In genomic region chr1:77143529-77144121, GRCh38 we compare ENCODE assay signal across 10 cellular contexts.
DNase-seq lines count a peak whose midpoint lies in the region; ATAC-seq and TF ChIP-seq lines count a peak whose summit lies in the region.
"Had no signal": no experiment of that assay in that cellular context is flagged by ENCODE, and none has a peak within 500 bp of the region (broad histone marks: within the 10 kb centered on the region; RNA-seq: fewer than 3 reads in every experiment).

No MANE protein-coding gene starts in this region.

- H4K20me1 ChIP-seq in MM.1S (ENCODE audit: insufficient read depth, low read length) = no peaks in the 10 kb centered on the region

- DNase-seq in DMS53 treated with DMSO at 0.1 percent for 48 hours (lab: John Stamatoyannopoulos, UW; ENCODE audit: unreplicated experiment) (peak; percentile 42), MM.1S (no peak), astrocyte of the spinal cord (ENCODE audit: low read depth, low spot score) (peak; percentile 14), mesothelial cell of epicardium (ENCODE audit: low spot score in 2 of 2, unreplicated experiment in 2 of 2) (no peak), brain microvascular endothelial cell (no peak), suprapubic skin (ENCODE audit: low spot score in 2 of 2) (no peak)

- H3K27me3 Mint-ChIP-seq in mesothelial cell of epicardium (ENCODE audit: low read depth) = no peaks in the 10 kb centered on the region
- H3K27me3 Mint-ChIP-seq: IgD-negative memory B cell had no signal

- H3K4me2 ChIP-seq in MM.1S (ENCODE audit: low read depth, low read length) = no peak overlapping the region

- no peaks in the 10 kb centered on the region for H3K9me3 Mint-ChIP-seq in mesothelial cell of epicardium
- H3K9me3 Mint-ChIP-seq: IgD-negative memory B cell had no signal

- no peaks in the 10 kb centered on the region for H3K79me2 ChIP-seq in MM.1S (ENCODE audit: low read length)

- no peaks in the 10 kb centered on the region for H3K4me1 Mint-ChIP-seq in mesothelial cell of epicardium

- H3K27me3 ChIP-seq in MM.1S (replicated peaks; ENCODE audit: insufficient read depth, low read length) (no peaks in the 10 kb centered on the region), brain microvascular endothelial cell (replicated peaks) (no peaks in the 10 kb centered on the region), suprapubic skin (no peaks in the 10 kb centered on the region)

- H3K27ac ChIP-seq in MM.1S (ENCODE audit: low read length) = no peak overlapping the region
- no peak overlapping the region for H3K27ac ChIP-seq in brain microvascular endothelial cell
- no peak overlapping the region for H3K27ac ChIP-seq in suprapubic skin
- H3K27ac ChIP-seq: skin epidermis had no signal

- no peak overlapping the region for H3K27ac Mint-ChIP-seq in mesothelial cell of epicardium
- H3K27ac Mint-ChIP-seq: IgD-negative memory B cell had no signal

- in situ Hi-C loops in astrocyte of the spinal cord (cut with HindIII; ENCODE audit: low sequenced_read_pairs) = no loop called here
- in situ Hi-C loops in brain microvascular endothelial cell (cut with HindIII; ENCODE audit: low pct_ligation_motif_present, low sequenced_read_pairs) = no loop called here

- 61% methylated on average over 2 of the region's 2 CpGs for WGBS in suprapubic skin

- H2AFZ ChIP-seq in MM.1S (ENCODE audit: low read length) = no peak overlapping the region

- H3K4me3 ChIP-seq in MM.1S (ENCODE audit: low read length) = no peak overlapping the region
- no peak overlapping the region for H3K4me3 ChIP-seq in astrocyte of the spinal cord (ENCODE audit: low read depth, low read length)
- H3K4me3 ChIP-seq in brain microvascular endothelial cell (ENCODE audit: low read depth, low read length) = no peak overlapping the region
- H3K4me3 ChIP-seq in suprapubic skin = no peak overlapping the region
- H3K4me3 ChIP-seq: skin epidermis had no signal

- no peak for TF ChIP-seq EP300 in suprapubic skin (IDR thresholded peaks at IDR 0.05)

- H3K4me3 Mint-ChIP-seq in mesothelial cell of epicardium = no peak overlapping the region
- H3K4me3 Mint-ChIP-seq: IgD-negative memory B cell had no signal

- no peaks in the 10 kb centered on the region for H3K9me2 ChIP-seq in MM.1S (replicated peaks; ENCODE audit: insufficient read depth, low read length)

- ATAC-seq in GM21390 (IDR thresholded peaks at IDR 0.05; ENCODE audit: unreplicated experiment) (no peak), GM21825 (IDR thresholded peaks at IDR 0.05; ENCODE audit: unreplicated experiment) (no peak)

- TF ChIP-seq CTCF in MM.1S (IDR thresholded peaks at IDR 0.05; ENCODE audit: low read length) (peak; percentile 38), astrocyte of the spinal cord (IDR thresholded peaks at IDR 0.05; ENCODE audit: low read depth, low read length) (peak; percentile 23), mesothelial cell of epicardium (IDR thresholded peaks at IDR 0.05; ENCODE audit: unreplicated experiment) (peak; percentile 43), brain microvascular endothelial cell (IDR thresholded peaks at IDR 0.05; ENCODE audit: low read depth, low read length, missing control alignments) (no peak), suprapubic skin (IDR thresholded peaks at IDR 0.05) (no peak)

- no peak for TF ChIP-seq POLR2A in suprapubic skin (IDR thresholded peaks at IDR 0.05)

- no peaks in the 10 kb centered on the region for H3F3A ChIP-seq in MM.1S (ENCODE audit: insufficient read depth, low read length)

- H3K36me3 ChIP-seq in MM.1S (replicated peaks; ENCODE audit: insufficient read depth, low read length) (no peaks in the 10 kb centered on the region), brain microvascular endothelial cell (replicated peaks) (no peaks in the 10 kb centered on the region), suprapubic skin (no peaks in the 10 kb centered on the region)

- H3K9ac ChIP-seq in MM.1S (ENCODE audit: low read length) = no peak overlapping the region

- H3K4me1 ChIP-seq in MM.1S (ENCODE audit: low read length) (no peaks in the 10 kb centered on the region), suprapubic skin (no peaks in the 10 kb centered on the region)

- H3K36me3 Mint-ChIP-seq in mesothelial cell of epicardium = no peaks in the 10 kb centered on the region
- H3K36me3 Mint-ChIP-seq: IgD-negative memory B cell had no signal

- no peaks in the 10 kb centered on the region; the same call in 1 of the 2 replicates for H3K9me3 ChIP-seq in MM.1S (replicated peaks; ENCODE audit: insufficient read depth, low read length)
- no peaks in the 10 kb centered on the region for H3K9me3 ChIP-seq in suprapubic skin

Comparison
In these comparisons a context has a peak if more than half of its experiments do, and no peak if none do; other contexts are left out.
1. DNase-seq: peak in DMS53 treated with DMSO at 0.1 percent for 48 hours (single experiment) and astrocyte of the spinal cord (single experiment); none in MM.1S (single experiment), mesothelial cell of epicardium (0 of 2), brain microvascular endothelial cell (single experiment) and suprapubic skin (0 of 2).
2. CTCF ChIP-seq: peak in MM.1S (single experiment), astrocyte of the spinal cord (single experiment) and mesothelial cell of epicardium (single experiment); none in brain microvascular endothelial cell (single experiment) and suprapubic skin (0 of 2).